ENCODE assay signal across 14 cellular contexts in genomic region chr9:134408389-134408788, GRCh38.
DNase-seq lines count a peak whose midpoint lies in the region; ATAC-seq, FAIRE-seq and TF ChIP-seq lines count a peak whose summit lies in the region.
"Had no signal": no experiment of that assay in that cellular context is flagged by ENCODE, and none has a peak within 500 bp of the region (broad histone marks: within the 10 kb centered on the region; RNA-seq: fewer than 3 reads in every experiment).

No MANE protein-coding gene starts in this region.

- H2AFZ ChIP-seq in osteoblast (ENCODE audit: low read length) = no peak overlapping the region

- H3K4me2 ChIP-seq in osteoblast (ENCODE audit: insufficient read depth, low read length) = no peak overlapping the region

- peaks cover 99% of the 10 kb centered on the region for H3K36me3 Mint-ChIP-seq in dendritic cell treated with granulocyte-macrophage colony-stimulating factor and Interleukin-4, amounts not matched to agents 40 ng/mL and 50 ng/mL, for 4 days (ENCODE audit: low read depth)

- H3K4me3 ChIP-seq in BE2C (ENCODE audit: low read depth, low read length) (no peak overlapping the region), osteoblast (ENCODE audit: insufficient read depth, low read length) (no peak overlapping the region)
- H3K4me3 ChIP-seq: ovary, testis had no signal

- no peak for ATAC-seq in HG02885 (IDR thresholded peaks at IDR 0.05; ENCODE audit: poor library complexity, unreplicated experiment)

- H3K36me3 ChIP-seq in BE2C (no peaks in the 10 kb centered on the region), osteoblast (ENCODE audit: insufficient read depth, low read length) (peaks cover 11% of the 10 kb centered on the region)
- H3K36me3 ChIP-seq: ovary had no signal

- peaks cover 100% of the 10 kb centered on the region for H3K4me1 Mint-ChIP-seq in dendritic cell treated with granulocyte-macrophage colony-stimulating factor and Interleukin-4, amounts not matched to agents 40 ng/mL and 50 ng/mL, for 4 days (ENCODE audit: low read depth)

- H3K27me3 Mint-ChIP-seq in dendritic cell treated with granulocyte-macrophage colony-stimulating factor and Interleukin-4, amounts not matched to agents 40 ng/mL and 50 ng/mL, for 4 days = no peaks in the 10 kb centered on the region

- FAIRE-seq in GM19239 (lab: Jason Lieb, UNC) = no peak

- no peaks in the 10 kb centered on the region for H3K9me3 Mint-ChIP-seq in dendritic cell treated with granulocyte-macrophage colony-stimulating factor and Interleukin-4, amounts not matched to agents 40 ng/mL and 50 ng/mL, for 4 days

- H4K20me1 ChIP-seq in osteoblast (ENCODE audit: insufficient read depth, low read length) = peaks cover 28% of the 10 kb centered on the region

- H3K4me1 ChIP-seq in BE2C = peaks cover 54% of the 10 kb centered on the region
- peaks cover 37% of the 10 kb centered on the region for H3K4me1 ChIP-seq in osteoblast (ENCODE audit: insufficient read depth, low read length)

- H3K27me3 ChIP-seq in BE2C = no peaks in the 10 kb centered on the region
- no peaks in the 10 kb centered on the region for H3K27me3 ChIP-seq in osteoblast (ENCODE audit: insufficient read depth, low read length)
- H3K27me3 ChIP-seq: ovary, testis had no signal

- peaks cover 45% of the 10 kb centered on the region for H3K79me2 ChIP-seq in osteoblast (ENCODE audit: insufficient read depth, low read length)

- DNase-seq in BE2C (peak; percentile 76), HT-29 (ENCODE audit: low spot score) (peak; percentile 58), osteoblast (ENCODE audit: insufficient read length, low spot score, missing footprints) (no peak), GM19239 (ENCODE audit: insufficient read length, low spot score) (no peak), GDM1 (lab: John Stamatoyannopoulos, UW) (no peak), NCI-H748 treated with DMSO at 0.1 percent for 48 hours (lab: John Stamatoyannopoulos, UW) (no peak)
- DNase-seq: foreskin melanocyte; NCI-H2227 treated with DMSO at 0.1 percent for 48 hours; ovary; SIG-M5; stimulated activated CD4-positive, alpha-beta T cell treated with anti-CD3 and anti-CD28 coated beads, Interleukin-2, amount 100 ng/mL, for 48 hours; testis had no signal

- H3K9me3 ChIP-seq in BE2C = no peaks in the 10 kb centered on the region
- H3K9me3 ChIP-seq in osteoblast (ENCODE audit: low read depth, low read length) = no peaks in the 10 kb centered on the region
- H3K9me3 ChIP-seq: ovary, testis had no signal

- intact Hi-C loops in dendritic cell treated with granulocyte-macrophage colony-stimulating factor and Interleukin-4, amounts not matched to agents 40 ng/mL and 50 ng/mL, for 4 days (cut with micrococcal nuclease) = loop anchor here (5.0 to 10.0 kb wide), 2 partner anchors 34 to 64 kb away; no protein-coding TSS in a partner anchor

- TF ChIP-seq CTCF in BE2C (IDR thresholded peaks at IDR 0.05; ENCODE audit: low read depth, low read length) = peak; percentile 55
- TF ChIP-seq CTCF in osteoblast (IDR thresholded peaks at IDR 0.05; ENCODE audit: extremely low read depth, low read depth, low read length) = no peak

- peak overlapping the region; percentile 95 for H3K27ac ChIP-seq in osteoblast (ENCODE audit: low read depth, low read length)

- H3K27ac Mint-ChIP-seq in dendritic cell treated with granulocyte-macrophage colony-stimulating factor and Interleukin-4, amounts not matched to agents 40 ng/mL and 50 ng/mL, for 4 days = peak overlapping the region; percentile 96

- H3K4me3 Mint-ChIP-seq in dendritic cell treated with granulocyte-macrophage colony-stimulating factor and Interleukin-4, amounts not matched to agents 40 ng/mL and 50 ng/mL, for 4 days = peak overlapping the region; percentile 67

Comparison
In these comparisons a context has a peak if more than half of its experiments do, and no peak if none do; other contexts are left out.
1. DNase-seq: peak in BE2C (single experiment) and HT-29 (single experiment); none in osteoblast (single experiment), GM19239 (single experiment), GDM1 (single experiment) and NCI-H748 treated with DMSO at 0.1 percent for 48 hours (single experiment).